Comparison of ENCODE assay signal across 16 cellular contexts in genomic region chr2:235833971-235834620, GRCh38.
"Had no signal": no experiment of that assay in that cellular context is flagged by ENCODE, and none has a peak within 500 bp of the region (broad histone marks: within the 10 kb centered on the region; RNA-seq: fewer than 3 reads in every experiment).

No MANE protein-coding gene starts in this region.

- H3K79me2 ChIP-seq: hepatocyte had no signal

- H3K36me3 ChIP-seq: ascending aorta, left ventricle myocardium inferior had no signal

- ATAC-seq: activated naive CD8-positive, alpha-beta T cell treated with anti-CD3 and anti-CD28 coated beads, Interleukin-2, amount 50 U/mL, for 24 hours; naive thymus-derived CD8-positive, alpha-beta T cell had no signal

- H3K27ac ChIP-seq: ascending aorta, esophagus muscularis mucosa, hepatocyte, left ventricle myocardium inferior, tibial artery had no signal

- H3K27me3 ChIP-seq: ascending aorta, esophagus muscularis mucosa, hepatocyte, tibial artery had no signal

- H3K4me2 ChIP-seq: hepatocyte had no signal

- H3K4me3 ChIP-seq: ascending aorta, esophagus muscularis mucosa, hepatocyte, left ventricle myocardium inferior, tibial artery had no signal

- H3K4me1 ChIP-seq: ascending aorta, esophagus muscularis mucosa, left ventricle myocardium inferior, tibial artery had no signal

- DNase-seq: activated CD4-positive, alpha-beta T cell treated with anti-CD3 and anti-CD28 coated beads for 1 hour; activated CD4-positive, alpha-beta T cell treated with anti-CD3 and anti-CD28 coated beads, Interleukin-2, amount 50 U/mL, for 4 hours; activated naive CD4-positive, alpha-beta T cell treated with anti-CD3 and anti-CD28 coated beads for 36 hours; activated naive CD8-positive, alpha-beta T cell treated with anti-CD3 and anti-CD28 coated beads, Interleukin-2, amount 50 U/mL, for 24 hours; activated T-cell treated with anti-CD3 and anti-CD28 coated beads for 4 hours; kidney; left ventricle myocardium inferior; naive thymus-derived CD8-positive, alpha-beta T cell; stimulated activated CD4-positive, alpha-beta T cell treated with anti-CD3 and anti-CD28 coated beads, Interleukin-15, amount 100 ng/mL, for 24 hours; stimulated activated CD4-positive, alpha-beta T cell treated with anti-CD3 and anti-CD28 coated beads, Interleukin-4, amount 100 ng/mL, for 24 hours; stimulated activated naive CD4-positive, alpha-beta T cell; T1000; tibial artery had no signal

- H3K9me3 ChIP-seq: ascending aorta, esophagus muscularis mucosa, tibial artery had no signal

- H2AFZ ChIP-seq: hepatocyte had no signal
